In the genomic region with DNA sequence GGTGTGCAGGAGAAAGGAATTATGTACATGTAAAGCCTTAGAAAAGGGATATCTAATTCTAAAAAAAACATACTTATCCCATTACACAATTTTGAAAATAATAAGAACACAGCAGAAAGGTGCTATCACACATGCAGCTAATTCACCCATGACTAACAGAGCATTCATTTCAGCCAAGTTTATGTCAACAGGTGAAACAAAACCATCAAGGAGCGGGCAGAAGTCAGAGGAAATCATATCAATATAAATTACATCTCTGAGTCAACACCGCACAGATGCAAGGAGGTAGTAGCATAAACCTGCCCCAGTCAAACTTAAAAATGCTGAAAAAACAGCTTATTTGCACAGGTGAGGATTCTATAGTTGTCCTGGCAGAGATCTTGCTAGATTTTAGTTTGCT, we compare ENCODE assay signal across 1 cellular context.
TF ChIP-seq lines count a peak whose summit lies in the region.

No MANE protein-coding gene starts in this region.

TF ChIP-seq in GM23338, 12 proteins besides CTCF, POLR2A, EP300 and RAD21 (continued from another document):
- TF ChIP-seq ETS1 (IDR thresholded peaks at IDR 0.05) (no peak), EZH2 (IDR thresholded peaks at IDR 0.05; ENCODE audit: low read depth, unreplicated experiment) (no peak), POLR2AphosphoS5 (IDR thresholded peaks at IDR 0.05; ENCODE audit: low read depth) (no peak), STAT1 (IDR thresholded peaks at IDR 0.05; ENCODE audit: unreplicated experiment) (no peak), ZNF114 (CRISPR knock-in tag; IDR thresholded peaks at IDR 0.05) (no peak)
- TF ChIP-seq, protein P1, sequence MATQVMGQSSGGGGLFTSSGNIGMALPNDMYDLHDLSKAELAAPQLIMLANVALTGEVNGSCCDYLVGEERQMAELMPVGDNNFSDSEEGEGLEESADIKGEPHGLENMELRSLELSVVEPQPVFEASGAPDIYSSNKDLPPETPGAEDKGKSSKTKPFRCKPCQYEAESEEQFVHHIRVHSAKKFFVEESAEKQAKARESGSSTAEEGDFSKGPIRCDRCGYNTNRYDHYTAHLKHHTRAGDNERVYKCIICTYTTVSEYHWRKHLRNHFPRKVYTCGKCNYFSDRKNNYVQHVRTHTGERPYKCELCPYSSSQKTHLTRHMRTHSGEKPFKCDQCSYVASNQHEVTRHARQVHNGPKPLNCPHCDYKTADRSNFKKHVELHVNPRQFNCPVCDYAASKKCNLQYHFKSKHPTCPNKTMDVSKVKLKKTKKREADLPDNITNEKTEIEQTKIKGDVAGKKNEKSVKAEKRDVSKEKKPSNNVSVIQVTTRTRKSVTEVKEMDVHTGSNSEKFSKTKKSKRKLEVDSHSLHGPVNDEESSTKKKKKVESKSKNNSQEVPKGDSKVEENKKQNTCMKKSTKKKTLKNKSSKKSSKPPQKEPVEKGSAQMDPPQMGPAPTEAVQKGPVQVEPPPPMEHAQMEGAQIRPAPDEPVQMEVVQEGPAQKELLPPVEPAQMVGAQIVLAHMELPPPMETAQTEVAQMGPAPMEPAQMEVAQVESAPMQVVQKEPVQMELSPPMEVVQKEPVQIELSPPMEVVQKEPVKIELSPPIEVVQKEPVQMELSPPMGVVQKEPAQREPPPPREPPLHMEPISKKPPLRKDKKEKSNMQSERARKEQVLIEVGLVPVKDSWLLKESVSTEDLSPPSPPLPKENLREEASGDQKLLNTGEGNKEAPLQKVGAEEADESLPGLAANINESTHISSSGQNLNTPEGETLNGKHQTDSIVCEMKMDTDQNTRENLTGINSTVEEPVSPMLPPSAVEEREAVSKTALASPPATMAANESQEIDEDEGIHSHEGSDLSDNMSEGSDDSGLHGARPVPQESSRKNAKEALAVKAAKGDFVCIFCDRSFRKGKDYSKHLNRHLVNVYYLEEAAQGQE (IDR thresholded peaks at IDR 0.05; ENCODE audit: unreplicated experiment), result no peak
TF ChIP-seq in GM23338: peak in this region for 0.
